13 cellular contexts compared by ENCODE assay signal in genomic region chr20:14700641-14700965, GRCh38.
DNase-seq lines count a peak whose midpoint lies in the region; ATAC-seq and TF ChIP-seq lines count a peak whose summit lies in the region.
"Had no signal": no experiment of that assay in that cellular context is flagged by ENCODE, and none has a peak within 500 bp of the region (broad histone marks: within the 10 kb centered on the region; RNA-seq: fewer than 3 reads in every experiment).

No MANE protein-coding gene starts in this region.

- H3K9me3 ChIP-seq in MM.1S (replicated peaks; ENCODE audit: insufficient read depth, low read length) (no peaks in the 10 kb centered on the region), hepatocyte (ENCODE audit: low read depth) (no peaks in the 10 kb centered on the region)
- H3K9me3 ChIP-seq: BLaER1 had no signal

- H3K4me2 ChIP-seq in MM.1S (ENCODE audit: low read depth, low read length): no peak overlapping the region; the same call in 1 of the 2 replicates
- H3K4me2 ChIP-seq in hepatocyte: no peak overlapping the region
- H3K4me2 ChIP-seq: BLaER1 had no signal

- H3K4me3 ChIP-seq in MM.1S (ENCODE audit: low read length) (no peak overlapping the region), hepatocyte (no peak overlapping the region)
- H3K4me3 ChIP-seq: BLaER1, K562, skin epidermis had no signal

- peak; percentile 51 for ATAC-seq in GM21423 (IDR thresholded peaks at IDR 0.05; ENCODE audit: unreplicated experiment)
- ATAC-seq: K562 had no signal

- TF ChIP-seq CTCF in MM.1S (IDR thresholded peaks at IDR 0.05; ENCODE audit: low read length) (no peak), hepatocyte (IDR thresholded peaks at IDR 0.05; ENCODE audit: poor library complexity) (no peak)

- no peaks in the 10 kb centered on the region for H3F3A ChIP-seq in MM.1S (ENCODE audit: insufficient read depth, low read length)

- DNase-seq in Caki2 (ENCODE audit: low read depth): peak; percentile 54
- peak; percentile 50 for DNase-seq in MM.1S
- DNase-seq in hepatocyte (ENCODE audit: low spot score): peak; percentile 41
- no peak for DNase-seq in NCI-H510A treated with DMSO at 0.1 percent for 48 hours (lab: John Stamatoyannopoulos, UW)
- DNase-seq in DMS79 (lab: John Stamatoyannopoulos, UW): no peak
- no peak for DNase-seq in activated gamma-delta T cell (lab: John Stamatoyannopoulos, UW)
- DNase-seq in activated naive CD4-positive, alpha-beta T cell treated with anti-CD3 and anti-CD28 coated beads, Interleukin-2, amount 50 U/mL, for 16 hours: no peak
- DNase-seq: activated CD4-positive, alpha-beta memory T cell treated with anti-CD3 and anti-CD28 coated beads, Interleukin-2, amount 10 ng/mL, durations not matched to agents 7 days and 5 days; kidney had no signal

- H3K9me2 ChIP-seq in MM.1S (replicated peaks; ENCODE audit: insufficient read depth, low read length) (no peaks in the 10 kb centered on the region), hepatocyte (replicated peaks; ENCODE audit: insufficient read depth) (no peaks in the 10 kb centered on the region)

- H4K20me1 ChIP-seq in MM.1S (ENCODE audit: insufficient read depth, low read length) (no peaks in the 10 kb centered on the region), hepatocyte (ENCODE audit: insufficient read depth, poor library complexity, severe bottlenecking) (no peaks in the 10 kb centered on the region)
- H4K20me1 ChIP-seq: BLaER1 had no signal

- H3K4me1 ChIP-seq in MM.1S (ENCODE audit: low read length) (no peaks in the 10 kb centered on the region), hepatocyte (ENCODE audit: insufficient read depth) (peaks cover 25% of the 10 kb centered on the region)
- H3K4me1 ChIP-seq: BLaER1 had no signal

- H3K36me3 ChIP-seq in MM.1S (replicated peaks; ENCODE audit: insufficient read depth, low read length) (no peaks in the 10 kb centered on the region), hepatocyte (replicated peaks; ENCODE audit: insufficient read depth, low read depth) (no peaks in the 10 kb centered on the region)
- H3K36me3 ChIP-seq: BLaER1 had no signal

- H3K79me2 ChIP-seq in MM.1S (ENCODE audit: low read length): no peaks in the 10 kb centered on the region
- no peaks in the 10 kb centered on the region for H3K79me2 ChIP-seq in hepatocyte

- in situ Hi-C loops in Caki2 (cut with HindIII; ENCODE audit: low pct_unique_long_range_greater_than_20kb, low sequenced_read_pairs): no loop called here

- H2AFZ ChIP-seq in MM.1S (ENCODE audit: low read length) (no peak overlapping the region), hepatocyte (no peak overlapping the region)

- no peak overlapping the region for H3K9ac ChIP-seq in MM.1S (ENCODE audit: low read length)
- H3K9ac ChIP-seq: BLaER1 had no signal

- H3K27me3 ChIP-seq in MM.1S (replicated peaks; ENCODE audit: insufficient read depth, low read length): no peaks in the 10 kb centered on the region
- no peaks in the 10 kb centered on the region for H3K27me3 ChIP-seq in hepatocyte
- H3K27me3 ChIP-seq: BLaER1 had no signal

- H3K27ac ChIP-seq in MM.1S (ENCODE audit: low read length) (peak overlapping the region; percentile 9; the same call in 1 of the 2 replicates), hepatocyte (peak overlapping the region; percentile 25)
- H3K27ac ChIP-seq: BLaER1, skin epidermis had no signal

Comparison
In these comparisons a context has a peak if more than half of its experiments do, and no peak if none do; other contexts are left out.
1. DNase-seq: peak in Caki2 (single experiment), MM.1S (single experiment) and hepatocyte (single experiment); none in NCI-H510A treated with DMSO at 0.1 percent for 48 hours (single experiment), DMS79 (single experiment), activated gamma-delta T cell (single experiment) and activated naive CD4-positive, alpha-beta T cell treated with anti-CD3 and anti-CD28 coated beads, Interleukin-2, amount 50 U/mL, for 16 hours (single experiment).